In genomic region chr22:31441652-31442051, GRCh38 we compare ENCODE assay signal across 15 cellular contexts. TPM values are rescaled to one million over a fixed set of nuclear protein-coding genes. Genes with fewer than 3 reads are reported as not detected.
DNase-seq lines count a peak whose midpoint lies in the region; ATAC-seq lines count a peak whose summit lies in the region.
"Had no signal": no experiment of that assay in that cellular context is flagged by ENCODE, and none has a peak within 500 bp of the region (broad histone marks: within the 10 kb centered on the region; RNA-seq: fewer than 3 reads in every experiment).

No MANE protein-coding gene starts in this region.

- H3K4me3 Mint-ChIP-seq in activated naive CD8-positive, alpha-beta T cell, result no peak overlapping the region
- no peak overlapping the region for H3K4me3 Mint-ChIP-seq in activated naive CD8-positive, alpha-beta T cell treated with anti-CD3 and anti-CD28 coated beads, Interleukin-2, amount 50 U/mL, for 24 hours
- no peak overlapping the region for H3K4me3 Mint-ChIP-seq in activated T-helper 2 cell treated with anti-CD3 and anti-CD28 coated beads, Interferon-gamma antibody, Interleukin-2, Interleukin-4, amounts not matched to agents 10 μg/mL and 5 μg/mL and 100 μg/mL, durations not matched to agents 14 hours and 24 hours and 36 hours (ENCODE audit: low read depth)
- H3K4me3 Mint-ChIP-seq in activated CD4-positive, alpha-beta T cell treated with anti-CD3 and anti-CD28 coated beads, Interleukin-2, amount 10 ng/mL, durations not matched to agents 24 days and 14 days, result no peak overlapping the region

- 100% methylated on average over 5 of the region's 5 CpGs for WGBS in mesenchymal stem cell

- no peaks in the 10 kb centered on the region for H3K4me1 ChIP-seq in mesenchymal stem cell (ENCODE audit: control insufficient read depth, insufficient read depth, low read depth, low read length)
- H3K4me1 ChIP-seq: Peyer's patch had no signal

- H3K4ac ChIP-seq in mesenchymal stem cell (ENCODE audit: low read depth in 1 of 2, low read length in 2 of 2), result no peak overlapping the region

- no peaks in the 10 kb centered on the region for H3K27me3 Mint-ChIP-seq in activated naive CD8-positive, alpha-beta T cell
- H3K27me3 Mint-ChIP-seq in activated naive CD8-positive, alpha-beta T cell treated with anti-CD3 and anti-CD28 coated beads, Interleukin-2, amount 50 U/mL, for 24 hours, result no peaks in the 10 kb centered on the region
- H3K27me3 Mint-ChIP-seq in activated T-helper 2 cell treated with anti-CD3 and anti-CD28 coated beads, Interferon-gamma antibody, Interleukin-2, Interleukin-4, amounts not matched to agents 10 μg/mL and 5 μg/mL and 100 μg/mL, durations not matched to agents 14 hours and 24 hours and 36 hours (ENCODE audit: low read depth), result no peaks in the 10 kb centered on the region
- H3K27me3 Mint-ChIP-seq in activated CD4-positive, alpha-beta T cell treated with anti-CD3 and anti-CD28 coated beads, Interleukin-2, amount 10 ng/mL, durations not matched to agents 24 days and 14 days, result no peaks in the 10 kb centered on the region

- peak overlapping the region; percentile 65 for H4K8ac ChIP-seq in mesenchymal stem cell (ENCODE audit: low read length)

- H2BK12ac ChIP-seq in mesenchymal stem cell (ENCODE audit: low read length in 2 of 2), result no peak overlapping the region

- no peak overlapping the region for H2BK5ac ChIP-seq in mesenchymal stem cell (ENCODE audit: low read depth, low read length, poor library complexity, severe bottlenecking)

- H3K23ac ChIP-seq in mesenchymal stem cell (ENCODE audit: low read length in 2 of 2), result no peak overlapping the region

- peaks cover 28% of the 10 kb centered on the region for H3K79me1 ChIP-seq in mesenchymal stem cell (replicated peaks; ENCODE audit: low read length, poor library complexity, severe bottlenecking)

- H3K36me3 ChIP-seq in mesenchymal stem cell (ENCODE audit: control insufficient read depth in 1 of 2, insufficient read depth in 2 of 2, low read depth in 1 of 2, low read length in 2 of 2), result peaks cover 50 to 97% of the 10 kb centered on the region in 2 experiments

- H3K9ac ChIP-seq in mesenchymal stem cell (ENCODE audit: low read length), result no peak overlapping the region

- no peaks in the 10 kb centered on the region for H3K27me3 ChIP-seq in mesenchymal stem cell (ENCODE audit: control insufficient read depth in 1 of 2, insufficient read depth in 1 of 2, low read length in 2 of 2)
- H3K27me3 ChIP-seq: Peyer's patch had no signal

- no peak for ATAC-seq in activated naive CD8-positive, alpha-beta T cell treated with anti-CD3 and anti-CD28 coated beads, Interleukin-2, amount 50 U/mL, for 24 hours

- no peak overlapping the region for H2BK120ac ChIP-seq in mesenchymal stem cell (ENCODE audit: low read depth, low read length)

- no peak overlapping the region for H3K18ac ChIP-seq in mesenchymal stem cell (ENCODE audit: low read depth in 1 of 2, low read length in 2 of 2)

- H3K4me3 ChIP-seq in mesenchymal stem cell (ENCODE audit: insufficient read depth in 1 of 2, low read depth in 1 of 2, low read length in 2 of 2), result no peak overlapping the region
- H3K4me3 ChIP-seq: Peyer's patch had no signal

- H3K14ac ChIP-seq in mesenchymal stem cell (ENCODE audit: low read length in 2 of 2), result no peak overlapping the region

- H2AK5ac ChIP-seq in mesenchymal stem cell (ENCODE audit: low read length, severe bottlenecking), result no peak overlapping the region

- no peak overlapping the region for H2BK15ac ChIP-seq in mesenchymal stem cell (ENCODE audit: low read depth, poor library complexity, severe bottlenecking)

- no peaks in the 10 kb centered on the region for H3K4me1 Mint-ChIP-seq in activated naive CD8-positive, alpha-beta T cell (ENCODE audit: low read depth)
- peaks cover 4% of the 10 kb centered on the region for H3K4me1 Mint-ChIP-seq in activated naive CD8-positive, alpha-beta T cell treated with anti-CD3 and anti-CD28 coated beads, Interleukin-2, amount 50 U/mL, for 24 hours
- H3K4me1 Mint-ChIP-seq in activated T-helper 2 cell treated with anti-CD3 and anti-CD28 coated beads, Interferon-gamma antibody, Interleukin-2, Interleukin-4, amounts not matched to agents 10 μg/mL and 5 μg/mL and 100 μg/mL, durations not matched to agents 14 hours and 24 hours and 36 hours (ENCODE audit: low read depth), result peaks cover 5% of the 10 kb centered on the region
- peaks cover 7% of the 10 kb centered on the region for H3K4me1 Mint-ChIP-seq in activated CD4-positive, alpha-beta T cell treated with anti-CD3 and anti-CD28 coated beads, Interleukin-2, amount 10 ng/mL, durations not matched to agents 24 days and 14 days

- no peak overlapping the region for H2AFZ ChIP-seq in mesenchymal stem cell (ENCODE audit: low read depth, low read length)

- intact Hi-C loops in activated T-helper 2 cell treated with anti-CD3 and anti-CD28 coated beads, Interferon-gamma antibody, Interleukin-2, Interleukin-4, amounts not matched to agents 10 μg/mL and 5 μg/mL and 100 μg/mL, durations not matched to agents 14 hours and 24 hours and 36 hours (cut with micrococcal nuclease), result no loop called here
- intact Hi-C loops in activated CD4-positive, alpha-beta T cell treated with anti-CD3 and anti-CD28 coated beads, Interleukin-2, amount 10 ng/mL, durations not matched to agents 24 days and 14 days (cut with micrococcal nuclease), result no loop called here

- H3K36me3 Mint-ChIP-seq in activated naive CD8-positive, alpha-beta T cell, result peaks cover 3% of the 10 kb centered on the region
- H3K36me3 Mint-ChIP-seq in activated naive CD8-positive, alpha-beta T cell treated with anti-CD3 and anti-CD28 coated beads, Interleukin-2, amount 50 U/mL, for 24 hours (ENCODE audit: low read depth), result peaks cover 80% of the 10 kb centered on the region
- H3K36me3 Mint-ChIP-seq in activated T-helper 2 cell treated with anti-CD3 and anti-CD28 coated beads, Interferon-gamma antibody, Interleukin-2, Interleukin-4, amounts not matched to agents 10 μg/mL and 5 μg/mL and 100 μg/mL, durations not matched to agents 14 hours and 24 hours and 36 hours (ENCODE audit: low read depth), result peaks cover 93% of the 10 kb centered on the region
- H3K36me3 Mint-ChIP-seq in activated CD4-positive, alpha-beta T cell treated with anti-CD3 and anti-CD28 coated beads, Interleukin-2, amount 10 ng/mL, durations not matched to agents 24 days and 14 days (ENCODE audit: low read depth), result peaks cover 78% of the 10 kb centered on the region

- no peak overlapping the region for H3K27ac ChIP-seq in mesenchymal stem cell (ENCODE audit: low read length, poor library complexity, severe bottlenecking)
- H3K27ac ChIP-seq: Peyer's patch had no signal

- no peaks in the 10 kb centered on the region for H3K9me3 Mint-ChIP-seq in activated naive CD8-positive, alpha-beta T cell (ENCODE audit: low read depth)
- H3K9me3 Mint-ChIP-seq in activated naive CD8-positive, alpha-beta T cell treated with anti-CD3 and anti-CD28 coated beads, Interleukin-2, amount 50 U/mL, for 24 hours, result no peaks in the 10 kb centered on the region
- no peaks in the 10 kb centered on the region for H3K9me3 Mint-ChIP-seq in activated T-helper 2 cell treated with anti-CD3 and anti-CD28 coated beads, Interferon-gamma antibody, Interleukin-2, Interleukin-4, amounts not matched to agents 10 μg/mL and 5 μg/mL and 100 μg/mL, durations not matched to agents 14 hours and 24 hours and 36 hours
- no peaks in the 10 kb centered on the region for H3K9me3 Mint-ChIP-seq in activated CD4-positive, alpha-beta T cell treated with anti-CD3 and anti-CD28 coated beads, Interleukin-2, amount 10 ng/mL, durations not matched to agents 24 days and 14 days

- no peak for DNase-seq in activated naive CD8-positive, alpha-beta T cell treated with anti-CD3 and anti-CD28 coated beads, Interleukin-2, amount 50 U/mL, for 24 hours
- no peak for DNase-seq in activated T-helper 2 cell treated with anti-CD3 and anti-CD28 coated beads, Interferon-gamma antibody, Interleukin-2, Interleukin-4, amounts not matched to agents 10 μg/mL and 5 μg/mL and 100 μg/mL, durations not matched to agents 14 hours and 24 hours and 36 hours (ENCODE audit: low spot score)
- no peak for DNase-seq in mesenchymal stem cell
- no peak for DNase-seq in activated CD4-positive, alpha-beta T cell treated with anti-CD3 and anti-CD28 coated beads, Interleukin-2, amount 10 ng/mL, durations not matched to agents 24 days and 14 days
- DNase-seq in NCI-H345 (lab: John Stamatoyannopoulos, UW), result no peak
- DNase-seq in NCI-H524 treated with DMSO at 0.1 percent for 48 hours (lab: John Stamatoyannopoulos, UW), result no peak
- DNase-seq: Calu3, DMS53, NCI-H1048, NCI-H146, NCI-H2081, NCI-H510A, Peyer's patch, Right ventricle myocardium superior had no signal

- H3K9me3 ChIP-seq in mesenchymal stem cell (ENCODE audit: control insufficient read depth, low read length), result no peaks in the 10 kb centered on the region
- H3K9me3 ChIP-seq: Peyer's patch had no signal

- peak overlapping the region; percentile 39 for H4K91ac ChIP-seq in mesenchymal stem cell (ENCODE audit: low read length)

- no peak overlapping the region for H3K4me2 ChIP-seq in mesenchymal stem cell (ENCODE audit: low read length, poor library complexity, severe bottlenecking)

- peak overlapping the region; percentile 55 for H3K27ac Mint-ChIP-seq in activated naive CD8-positive, alpha-beta T cell
- no peak overlapping the region for H3K27ac Mint-ChIP-seq in activated naive CD8-positive, alpha-beta T cell treated with anti-CD3 and anti-CD28 coated beads, Interleukin-2, amount 50 U/mL, for 24 hours
- peak overlapping the region; percentile 21 for H3K27ac Mint-ChIP-seq in activated T-helper 2 cell treated with anti-CD3 and anti-CD28 coated beads, Interferon-gamma antibody, Interleukin-2, Interleukin-4, amounts not matched to agents 10 μg/mL and 5 μg/mL and 100 μg/mL, durations not matched to agents 14 hours and 24 hours and 36 hours
- no peak overlapping the region for H3K27ac Mint-ChIP-seq in activated CD4-positive, alpha-beta T cell treated with anti-CD3 and anti-CD28 coated beads, Interleukin-2, amount 10 ng/mL, durations not matched to agents 24 days and 14 days

RNA-seq across cellular contexts. Expression of gene DRG1, which starts 42.2 kb away (rescaled TPM):
- total RNA-seq in activated T-helper 2 cell treated with anti-CD3 and anti-CD28 coated beads, Interferon-gamma antibody, Interleukin-2, Interleukin-4, amounts not matched to agents 10 μg/mL and 5 μg/mL and 100 μg/mL, durations not matched to agents 14 hours and 24 hours and 36 hours, result 109 and 132 TPM in 2 replicates
- 44.1 TPM for polyA plus RNA-seq in mesenchymal stem cell (2013, experiment 1 of 2)
- 45.0 TPM for polyA plus RNA-seq in mesenchymal stem cell (2013, experiment 2 of 2)
- total RNA-seq in activated CD4-positive, alpha-beta T cell treated with anti-CD3 and anti-CD28 coated beads, Interleukin-2, amount 10 ng/mL, durations not matched to agents 24 days and 14 days, result 114 and 117 TPM in 2 replicates

RNA-seq across cellular contexts. Expression of gene EIF4ENIF1, which starts 48.0 kb away (rescaled TPM):
- total RNA-seq in activated T-helper 2 cell treated with anti-CD3 and anti-CD28 coated beads, Interferon-gamma antibody, Interleukin-2, Interleukin-4, amounts not matched to agents 10 μg/mL and 5 μg/mL and 100 μg/mL, durations not matched to agents 14 hours and 24 hours and 36 hours, result 96.5 and 103 TPM in 2 replicates
- polyA plus RNA-seq in mesenchymal stem cell (2013, experiment 1 of 2), result 15.3 TPM
- polyA plus RNA-seq in mesenchymal stem cell (2013, experiment 2 of 2), result 15.2 TPM
- total RNA-seq in activated CD4-positive, alpha-beta T cell treated with anti-CD3 and anti-CD28 coated beads, Interleukin-2, amount 10 ng/mL, durations not matched to agents 24 days and 14 days, result 78.1 and 85.6 TPM in 2 replicates

RNA-seq across cellular contexts. Expression of gene SFI1, which starts 54.7 kb away (rescaled TPM):
- 409 and 435 TPM in 2 replicates for total RNA-seq in activated T-helper 2 cell treated with anti-CD3 and anti-CD28 coated beads, Interferon-gamma antibody, Interleukin-2, Interleukin-4, amounts not matched to agents 10 μg/mL and 5 μg/mL and 100 μg/mL, durations not matched to agents 14 hours and 24 hours and 36 hours
- polyA plus RNA-seq in mesenchymal stem cell (2013, experiment 1 of 2), result 6.0 TPM
- 5.9 TPM for polyA plus RNA-seq in mesenchymal stem cell (2013, experiment 2 of 2)
- total RNA-seq in activated CD4-positive, alpha-beta T cell treated with anti-CD3 and anti-CD28 coated beads, Interleukin-2, amount 10 ng/mL, durations not matched to agents 24 days and 14 days, result 321 and 352 TPM in 2 replicates

Comparison
In these comparisons a context has a peak if more than half of its experiments do, and no peak if none do; other contexts are left out.
1. H3K27ac Mint-ChIP-seq: peak in activated naive CD8-positive, alpha-beta T cell (single experiment) and activated T-helper 2 cell treated with anti-CD3 and anti-CD28 coated beads, Interferon-gamma antibody, Interleukin-2, Interleukin-4, amounts not matched to agents 10 μg/mL and 5 μg/mL and 100 μg/mL, durations not matched to agents 14 hours and 24 hours and 36 hours (single experiment); none in activated naive CD8-positive, alpha-beta T cell treated with anti-CD3 and anti-CD28 coated beads, Interleukin-2, amount 50 U/mL, for 24 hours (single experiment) and activated CD4-positive, alpha-beta T cell treated with anti-CD3 and anti-CD28 coated beads, Interleukin-2, amount 10 ng/mL, durations not matched to agents 24 days and 14 days (single experiment).